ENCODE assay signal across 1 cellular context in the genomic region with DNA sequence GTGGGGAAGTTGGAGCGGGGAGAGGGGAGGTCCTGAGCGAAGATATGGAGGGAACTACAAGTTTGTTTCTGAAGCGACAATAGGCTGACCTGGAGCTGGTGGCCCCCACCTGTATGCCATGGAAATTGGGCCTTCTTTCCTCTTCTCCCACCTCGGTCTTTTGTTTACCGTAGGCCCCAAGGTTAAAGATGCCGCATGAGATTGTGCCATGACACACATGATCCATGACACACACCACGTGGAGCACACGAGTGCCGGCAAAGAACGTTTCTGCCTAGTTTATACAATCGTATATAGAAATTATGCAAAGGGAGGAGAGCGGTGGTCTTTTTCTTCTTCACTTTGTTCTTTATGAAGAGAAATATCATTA.
TF ChIP-seq lines count a peak whose summit lies in the region.

No MANE protein-coding gene starts in this region.

TF ChIP-seq in K562, 482 proteins besides CTCF, POLR2A, EP300 and RAD21 (continues in another document):
- TF ChIP-seq, protein P1, sequence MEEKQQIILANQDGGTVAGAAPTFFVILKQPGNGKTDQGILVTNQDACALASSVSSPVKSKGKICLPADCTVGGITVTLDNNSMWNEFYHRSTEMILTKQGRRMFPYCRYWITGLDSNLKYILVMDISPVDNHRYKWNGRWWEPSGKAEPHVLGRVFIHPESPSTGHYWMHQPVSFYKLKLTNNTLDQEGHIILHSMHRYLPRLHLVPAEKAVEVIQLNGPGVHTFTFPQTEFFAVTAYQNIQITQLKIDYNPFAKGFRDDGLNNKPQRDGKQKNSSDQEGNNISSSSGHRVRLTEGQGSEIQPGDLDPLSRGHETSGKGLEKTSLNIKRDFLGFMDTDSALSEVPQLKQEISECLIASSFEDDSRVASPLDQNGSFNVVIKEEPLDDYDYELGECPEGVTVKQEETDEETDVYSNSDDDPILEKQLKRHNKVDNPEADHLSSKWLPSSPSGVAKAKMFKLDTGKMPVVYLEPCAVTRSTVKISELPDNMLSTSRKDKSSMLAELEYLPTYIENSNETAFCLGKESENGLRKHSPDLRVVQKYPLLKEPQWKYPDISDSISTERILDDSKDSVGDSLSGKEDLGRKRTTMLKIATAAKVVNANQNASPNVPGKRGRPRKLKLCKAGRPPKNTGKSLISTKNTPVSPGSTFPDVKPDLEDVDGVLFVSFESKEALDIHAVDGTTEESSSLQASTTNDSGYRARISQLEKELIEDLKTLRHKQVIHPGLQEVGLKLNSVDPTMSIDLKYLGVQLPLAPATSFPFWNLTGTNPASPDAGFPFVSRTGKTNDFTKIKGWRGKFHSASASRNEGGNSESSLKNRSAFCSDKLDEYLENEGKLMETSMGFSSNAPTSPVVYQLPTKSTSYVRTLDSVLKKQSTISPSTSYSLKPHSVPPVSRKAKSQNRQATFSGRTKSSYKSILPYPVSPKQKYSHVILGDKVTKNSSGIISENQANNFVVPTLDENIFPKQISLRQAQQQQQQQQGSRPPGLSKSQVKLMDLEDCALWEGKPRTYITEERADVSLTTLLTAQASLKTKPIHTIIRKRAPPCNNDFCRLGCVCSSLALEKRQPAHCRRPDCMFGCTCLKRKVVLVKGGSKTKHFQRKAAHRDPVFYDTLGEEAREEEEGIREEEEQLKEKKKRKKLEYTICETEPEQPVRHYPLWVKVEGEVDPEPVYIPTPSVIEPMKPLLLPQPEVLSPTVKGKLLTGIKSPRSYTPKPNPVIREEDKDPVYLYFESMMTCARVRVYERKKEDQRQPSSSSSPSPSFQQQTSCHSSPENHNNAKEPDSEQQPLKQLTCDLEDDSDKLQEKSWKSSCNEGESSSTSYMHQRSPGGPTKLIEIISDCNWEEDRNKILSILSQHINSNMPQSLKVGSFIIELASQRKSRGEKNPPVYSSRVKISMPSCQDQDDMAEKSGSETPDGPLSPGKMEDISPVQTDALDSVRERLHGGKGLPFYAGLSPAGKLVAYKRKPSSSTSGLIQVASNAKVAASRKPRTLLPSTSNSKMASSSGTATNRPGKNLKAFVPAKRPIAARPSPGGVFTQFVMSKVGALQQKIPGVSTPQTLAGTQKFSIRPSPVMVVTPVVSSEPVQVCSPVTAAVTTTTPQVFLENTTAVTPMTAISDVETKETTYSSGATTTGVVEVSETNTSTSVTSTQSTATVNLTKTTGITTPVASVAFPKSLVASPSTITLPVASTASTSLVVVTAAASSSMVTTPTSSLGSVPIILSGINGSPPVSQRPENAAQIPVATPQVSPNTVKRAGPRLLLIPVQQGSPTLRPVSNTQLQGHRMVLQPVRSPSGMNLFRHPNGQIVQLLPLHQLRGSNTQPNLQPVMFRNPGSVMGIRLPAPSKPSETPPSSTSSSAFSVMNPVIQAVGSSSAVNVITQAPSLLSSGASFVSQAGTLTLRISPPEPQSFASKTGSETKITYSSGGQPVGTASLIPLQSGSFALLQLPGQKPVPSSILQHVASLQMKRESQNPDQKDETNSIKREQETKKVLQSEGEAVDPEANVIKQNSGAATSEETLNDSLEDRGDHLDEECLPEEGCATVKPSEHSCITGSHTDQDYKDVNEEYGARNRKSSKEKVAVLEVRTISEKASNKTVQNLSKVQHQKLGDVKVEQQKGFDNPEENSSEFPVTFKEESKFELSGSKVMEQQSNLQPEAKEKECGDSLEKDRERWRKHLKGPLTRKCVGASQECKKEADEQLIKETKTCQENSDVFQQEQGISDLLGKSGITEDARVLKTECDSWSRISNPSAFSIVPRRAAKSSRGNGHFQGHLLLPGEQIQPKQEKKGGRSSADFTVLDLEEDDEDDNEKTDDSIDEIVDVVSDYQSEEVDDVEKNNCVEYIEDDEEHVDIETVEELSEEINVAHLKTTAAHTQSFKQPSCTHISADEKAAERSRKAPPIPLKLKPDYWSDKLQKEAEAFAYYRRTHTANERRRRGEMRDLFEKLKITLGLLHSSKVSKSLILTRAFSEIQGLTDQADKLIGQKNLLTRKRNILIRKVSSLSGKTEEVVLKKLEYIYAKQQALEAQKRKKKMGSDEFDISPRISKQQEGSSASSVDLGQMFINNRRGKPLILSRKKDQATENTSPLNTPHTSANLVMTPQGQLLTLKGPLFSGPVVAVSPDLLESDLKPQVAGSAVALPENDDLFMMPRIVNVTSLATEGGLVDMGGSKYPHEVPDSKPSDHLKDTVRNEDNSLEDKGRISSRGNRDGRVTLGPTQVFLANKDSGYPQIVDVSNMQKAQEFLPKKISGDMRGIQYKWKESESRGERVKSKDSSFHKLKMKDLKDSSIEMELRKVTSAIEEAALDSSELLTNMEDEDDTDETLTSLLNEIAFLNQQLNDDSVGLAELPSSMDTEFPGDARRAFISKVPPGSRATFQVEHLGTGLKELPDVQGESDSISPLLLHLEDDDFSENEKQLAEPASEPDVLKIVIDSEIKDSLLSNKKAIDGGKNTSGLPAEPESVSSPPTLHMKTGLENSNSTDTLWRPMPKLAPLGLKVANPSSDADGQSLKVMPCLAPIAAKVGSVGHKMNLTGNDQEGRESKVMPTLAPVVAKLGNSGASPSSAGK (IDR thresholded peaks at IDR 0.05), result peak; percentile 88
- TF ChIP-seq SMC3 (conservative IDR thresholded peaks at IDR 0.05; ENCODE audit: insufficient read depth, low read depth, low read length) (no peak), ZNF316 (IDR thresholded peaks at IDR 0.05) (no peak), EP400 (IDR thresholded peaks at IDR 0.05) (peak; percentile 52; the same call in 1 of the 2 replicates), ZNF395 (CRISPR knock-in tag; IDR thresholded peaks at IDR 0.05) (0 out of 2 replicates have a peak, but pooled peaks have one; percentile 69), JUNB (CRISPR knock-in tag; conservative IDR thresholded peaks at IDR 0.05) (no peak), MYC (IDR thresholded peaks at IDR 0.05; ENCODE audit: low read depth, low read length) (peak; percentile 84), MYC (CRISPR knock-in tag; IDR thresholded peaks at IDR 0.05; ENCODE audit: borderline replicate concordance, low read depth) (no peak), ZKSCAN1 (IDR thresholded peaks at IDR 0.05; ENCODE audit: low read depth, low read length) (no peak), GTF2E2 (tag; IDR thresholded peaks at IDR 0.05) (0 out of 2 replicates have a peak, but pooled peaks have one; percentile 12), MNT (conservative IDR thresholded peaks at IDR 0.05) (peak; percentile 90 to 94), POLR2H (tag; IDR thresholded peaks at IDR 0.05; ENCODE audit: low read depth) (0 out of 2 replicates have a peak, but pooled peaks have one; percentile 1), NR1H2 (CRISPR knock-in tag; IDR thresholded peaks at IDR 0.05) (no peak), FOXK2 (conservative IDR thresholded peaks at IDR 0.05 in 1 of 2, IDR thresholded peaks at IDR 0.05 in 1 of 2; ENCODE audit: low read depth in 2 of 2) (0 out of 4 replicates have a peak, but pooled peaks of 1 of the 2 experiments have one; percentile 38), HDGF (IDR thresholded peaks at IDR 0.05) (no peak), GATA2 (CRISPR knock-in tag; IDR thresholded peaks at IDR 0.05) (peak; percentile 23; the same call in 1 of the 2 replicates), RAD51 (IDR thresholded peaks at IDR 0.05; ENCODE audit: borderline replicate concordance, low read depth) (peak; percentile 55; the same call in 1 of the 2 replicates), DMBX1 (CRISPR knock-in tag; IDR thresholded peaks at IDR 0.05; ENCODE audit: borderline replicate concordance) (0 out of 2 replicates have a peak, but pooled peaks have one; percentile 8), ZBTB26 (CRISPR knock-in tag; IDR thresholded peaks at IDR 0.05) (no peak), SAP30 (IDR thresholded peaks at IDR 0.05; ENCODE audit: borderline replicate concordance, insufficient read depth, low read depth, low read length, poor library complexity, severe bottlenecking) (peak; percentile 48), RNF2 (IDR thresholded peaks at IDR 0.05) (peak; percentile 32; the same call in 1 of the 2 replicates), SIN3A (IDR thresholded peaks at IDR 0.05; ENCODE audit: borderline replicate concordance in 2 of 2, control insufficient read depth in 1 of 2, low read depth in 2 of 2, low read length in 2 of 2) (peak in 1 of 2 experiments; percentile 45; a peak in 1 of 4 replicates), TAF7 (tag; IDR thresholded peaks at IDR 0.05) (no peak), MXD1 (CRISPR knock-in tag; IDR thresholded peaks at IDR 0.05; ENCODE audit: borderline replicate concordance, poor library complexity, severe bottlenecking) (peak; percentile 20), ZFX (CRISPR knock-in tag; IDR thresholded peaks at IDR 0.05) (peak; percentile 27), KAT2B (IDR thresholded peaks at IDR 0.05; ENCODE audit: low read depth, low read length) (no peak), ESRRA (IDR thresholded peaks at IDR 0.05; ENCODE audit: borderline replicate concordance, low read depth) (no peak)
- TF ChIP-seq, protein P2, sequence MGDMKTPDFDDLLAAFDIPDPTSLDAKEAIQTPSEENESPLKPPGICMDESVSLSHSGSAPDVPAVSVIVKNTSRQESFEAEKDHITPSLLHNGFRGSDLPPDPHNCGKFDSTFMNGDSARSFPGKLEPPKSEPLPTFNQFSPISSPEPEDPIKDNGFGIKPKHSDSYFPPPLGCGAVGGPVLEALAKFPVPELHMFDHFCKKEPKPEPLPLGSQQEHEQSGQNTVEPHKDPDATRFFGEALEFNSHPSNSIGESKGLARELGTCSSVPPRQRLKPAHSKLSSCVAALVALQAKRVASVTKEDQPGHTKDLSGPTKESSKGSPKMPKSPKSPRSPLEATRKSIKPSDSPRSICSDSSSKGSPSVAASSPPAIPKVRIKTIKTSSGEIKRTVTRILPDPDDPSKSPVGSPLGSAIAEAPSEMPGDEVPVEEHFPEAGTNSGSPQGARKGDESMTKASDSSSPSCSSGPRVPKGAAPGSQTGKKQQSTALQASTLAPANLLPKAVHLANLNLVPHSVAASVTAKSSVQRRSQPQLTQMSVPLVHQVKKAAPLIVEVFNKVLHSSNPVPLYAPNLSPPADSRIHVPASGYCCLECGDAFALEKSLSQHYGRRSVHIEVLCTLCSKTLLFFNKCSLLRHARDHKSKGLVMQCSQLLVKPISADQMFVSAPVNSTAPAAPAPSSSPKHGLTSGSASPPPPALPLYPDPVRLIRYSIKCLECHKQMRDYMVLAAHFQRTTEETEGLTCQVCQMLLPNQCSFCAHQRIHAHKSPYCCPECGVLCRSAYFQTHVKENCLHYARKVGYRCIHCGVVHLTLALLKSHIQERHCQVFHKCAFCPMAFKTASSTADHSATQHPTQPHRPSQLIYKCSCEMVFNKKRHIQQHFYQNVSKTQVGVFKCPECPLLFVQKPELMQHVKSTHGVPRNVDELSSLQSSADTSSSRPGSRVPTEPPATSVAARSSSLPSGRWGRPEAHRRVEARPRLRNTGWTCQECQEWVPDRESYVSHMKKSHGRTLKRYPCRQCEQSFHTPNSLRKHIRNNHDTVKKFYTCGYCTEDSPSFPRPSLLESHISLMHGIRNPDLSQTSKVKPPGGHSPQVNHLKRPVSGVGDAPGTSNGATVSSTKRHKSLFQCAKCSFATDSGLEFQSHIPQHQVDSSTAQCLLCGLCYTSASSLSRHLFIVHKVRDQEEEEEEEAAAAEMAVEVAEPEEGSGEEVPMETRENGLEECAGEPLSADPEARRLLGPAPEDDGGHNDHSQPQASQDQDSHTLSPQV (IDR thresholded peaks at IDR 0.05), result 0 out of 2 replicates have a peak, but pooled peaks have one; percentile 19
- TF ChIP-seq, protein P3, sequence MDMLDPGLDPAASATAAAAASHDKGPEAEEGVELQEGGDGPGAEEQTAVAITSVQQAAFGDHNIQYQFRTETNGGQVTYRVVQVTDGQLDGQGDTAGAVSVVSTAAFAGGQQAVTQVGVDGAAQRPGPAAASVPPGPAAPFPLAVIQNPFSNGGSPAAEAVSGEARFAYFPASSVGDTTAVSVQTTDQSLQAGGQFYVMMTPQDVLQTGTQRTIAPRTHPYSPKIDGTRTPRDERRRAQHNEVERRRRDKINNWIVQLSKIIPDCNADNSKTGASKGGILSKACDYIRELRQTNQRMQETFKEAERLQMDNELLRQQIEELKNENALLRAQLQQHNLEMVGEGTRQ (CRISPR knock-in tag; IDR thresholded peaks at IDR 0.05), result peak; percentile 57
- TF ChIP-seq, protein P4, sequence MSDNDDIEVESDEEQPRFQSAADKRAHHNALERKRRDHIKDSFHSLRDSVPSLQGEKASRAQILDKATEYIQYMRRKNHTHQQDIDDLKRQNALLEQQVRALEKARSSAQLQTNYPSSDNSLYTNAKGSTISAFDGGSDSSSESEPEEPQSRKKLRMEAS (CRISPR knock-in tag; IDR thresholded peaks at IDR 0.05), result peak; percentile 82
- TF ChIP-seq, protein P5, sequence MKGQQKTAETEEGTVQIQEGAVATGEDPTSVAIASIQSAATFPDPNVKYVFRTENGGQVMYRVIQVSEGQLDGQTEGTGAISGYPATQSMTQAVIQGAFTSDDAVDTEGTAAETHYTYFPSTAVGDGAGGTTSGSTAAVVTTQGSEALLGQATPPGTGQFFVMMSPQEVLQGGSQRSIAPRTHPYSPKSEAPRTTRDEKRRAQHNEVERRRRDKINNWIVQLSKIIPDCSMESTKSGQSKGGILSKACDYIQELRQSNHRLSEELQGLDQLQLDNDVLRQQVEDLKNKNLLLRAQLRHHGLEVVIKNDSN (CRISPR knock-in tag; IDR thresholded peaks at IDR 0.05), result peak; percentile 78
